In genomic region chr17:75785016-75785769, GRCh38 we compare ENCODE assay signal across 8 cellular contexts. TPM values are rescaled to one million over a fixed set of nuclear protein-coding genes. Genes with fewer than 3 reads are reported as not detected.
A peak's percentile ranks its signal among the peaks of the same experiment; 100 is the strongest.
DNase-seq lines count a peak whose midpoint lies in the region; ATAC-seq, FAIRE-seq and TF ChIP-seq lines count a peak whose summit lies in the region.

No MANE protein-coding gene starts in this region.

- no peaks in the 10 kb centered on the region for H4K20me1 ChIP-seq in KMS-11 (ENCODE audit: insufficient read depth)

- H3K27ac Mint-ChIP-seq in activated naive CD4-positive, alpha-beta T cell treated with anti-CD3 and anti-CD28 coated beads, Interleukin-2, amount 50 U/mL, for 72 hours = peak overlapping the region; percentile 99 to 100

- no peak for TF ChIP-seq CTCF in KMS-11 (conservative IDR thresholded peaks at IDR 0.05; ENCODE audit: low read depth, low read length)
- no peak for TF ChIP-seq CTCF in pancreas (IDR thresholded peaks at IDR 0.05)
- TF ChIP-seq CTCF in transverse colon (IDR thresholded peaks at IDR 0.05) = no peak

- intact Hi-C loops in Right ventricle myocardium superior (cut with DNase I) = no loop called here
- intact Hi-C loops in pancreas (cut with DNase I) = no loop called here
- intact Hi-C loops in transverse colon (cut with DNase I; ENCODE audit: low total_unique reads) = loop anchor here (10.0 kb wide), 2 partner anchors 70 to 940 kb away; partner anchors contain the start of genes JMJD6, METTL23 and WBP2

- H3K4me1 ChIP-seq in KMS-11 (ENCODE audit: low read depth, poor library complexity, severe bottlenecking) (peaks cover 36% of the 10 kb centered on the region), pancreas (peaks cover 16 to 42% (median 34%) of the 10 kb centered on the region in 3 donors), transverse colon (peaks cover 25 to 49% (median 30%) of the 10 kb centered on the region in 4 donors)

- H3K9ac ChIP-seq in KMS-11 = peak overlapping the region; percentile 96

- no peak overlapping the region for H3K4me3 ChIP-seq in KMS-11 (IDR thresholded peaks at IDR 0.05; ENCODE audit: insufficient read depth, low read depth, low read length)
- peak overlapping the region; percentile 47 to 62 (median 55) for H3K4me3 ChIP-seq in pancreas
- H3K4me3 ChIP-seq in transverse colon = peak overlapping the region; percentile 67 to 84 (median 74)

- ATAC-seq in GM21576 (IDR thresholded peaks at IDR 0.05; ENCODE audit: unreplicated experiment) (peak; percentile 38), Right ventricle myocardium superior (ENCODE audit: poor library complexity) (peak; percentile 93), pancreas (peak; percentile 76 to 85 (median 80))
- peak; percentile 74 to 82 for ATAC-seq in activated naive CD4-positive, alpha-beta T cell treated with anti-CD3 and anti-CD28 coated beads, Interleukin-2, amount 50 U/mL, for 72 hours

- FAIRE-seq in pancreas (lab: Jason Lieb, UNC) = no peak

- 5 to 6% methylated on average over 39 to 42 of the region's 42 CpGs for WGBS in pancreas, 2 donors
- WGBS in transverse colon (ENCODE audit: low coverage in 1 of 2), 2 donors = 24 to 68% methylated on average over 9 to 37 of the region's 42 CpGs

- H3K9me3 ChIP-seq in pancreas (no peaks in the 10 kb centered on the region), transverse colon (no peaks in the 10 kb centered on the region)

- peaks cover 16% of the 10 kb centered on the region in 2 donors for H3K36me3 Mint-ChIP-seq in activated naive CD4-positive, alpha-beta T cell treated with anti-CD3 and anti-CD28 coated beads, Interleukin-2, amount 50 U/mL, for 72 hours

- H3K9me3 Mint-ChIP-seq in activated naive CD4-positive, alpha-beta T cell treated with anti-CD3 and anti-CD28 coated beads, Interleukin-2, amount 50 U/mL, for 72 hours = no peaks in the 10 kb centered on the region

- peak overlapping the region; percentile 82 for H2AFZ ChIP-seq in KMS-11 (ENCODE audit: low read depth)

- H3K4me2 ChIP-seq in KMS-11 = peak overlapping the region; percentile 77

- no peaks in the 10 kb centered on the region for H3K36me3 ChIP-seq in KMS-11 (ENCODE audit: insufficient read depth)
- H3K36me3 ChIP-seq in pancreas = no peaks in the 10 kb centered on the region
- H3K36me3 ChIP-seq in transverse colon = no peaks in the 10 kb centered on the region

- TF ChIP-seq POLR2A in transverse colon (IDR thresholded peaks at IDR 0.05) = peak; percentile 63

- H3K27ac ChIP-seq in KMS-11 (peak overlapping the region; percentile 98), pancreas (peak overlapping the region; percentile 98 to 100 (median 100)), transverse colon (peak overlapping the region; percentile 95 to 100 (median 98))

- in situ Hi-C loops in transverse colon (cut with MboI; ENCODE audit: low pct_ligation_motif_present in 1 of 4, low pct_unique_long_range_greater_than_20kb in 1 of 4, low sequenced_read_pairs in 3 of 4) = no loop called here

- no peaks in the 10 kb centered on the region for H3K27me3 ChIP-seq in KMS-11 (ENCODE audit: insufficient read depth, low read depth)
- H3K27me3 ChIP-seq in pancreas = no peaks in the 10 kb centered on the region
- no peaks in the 10 kb centered on the region for H3K27me3 ChIP-seq in transverse colon

- DNase-seq in DMS79 treated with DMSO at 0.1 percent for 48 hours (lab: John Stamatoyannopoulos, UW) (peak; percentile 85), RPMI8226 (peak; percentile 91), Right ventricle myocardium superior (peak; percentile 93), pancreas (peak; percentile 89 to 98 (median 94)), transverse colon (peak; percentile 92)
- peak in 1 of 2 donors; percentile 85 for DNase-seq in activated naive CD4-positive, alpha-beta T cell treated with anti-CD3 and anti-CD28 coated beads, Interleukin-2, amount 50 U/mL, for 72 hours (ENCODE audit: low spot score in 2 of 2)

- peak; percentile 99 for TF ChIP-seq EP300 in transverse colon (IDR thresholded peaks at IDR 0.05; ENCODE audit: low read depth)

- H3K79me2 ChIP-seq in KMS-11 (ENCODE audit: insufficient read depth, low read depth) = peaks cover 33% of the 10 kb centered on the region

RNA-seq across cellular contexts. Expression of gene UNK, which starts 0.6 kb away (rescaled TPM):
- total RNA-seq in activated naive CD4-positive, alpha-beta T cell treated with anti-CD3 and anti-CD28 coated beads, Interleukin-2, amount 50 U/mL, for 72 hours = 10 to 100 TPM; 15.3 to 29.3 TPM
- total RNA-seq in Right ventricle myocardium superior (14.3 TPM), pancreas (10 to 100 TPM; 12.8 to 18.0 (median 14.0) TPM), transverse colon (10 to 100 TPM; 24.0 to 99.1 (median 63.1) TPM)
- 10 to 100 TPM; 28.7 to 28.9 TPM for polyA plus RNA-seq in pancreas

RNA-seq across cellular contexts. Expression of gene GALK1, which starts 20.2 kb away (rescaled TPM):
- 10 to 100 TPM; 54.7 to 74.8 TPM for total RNA-seq in activated naive CD4-positive, alpha-beta T cell treated with anti-CD3 and anti-CD28 coated beads, Interleukin-2, amount 50 U/mL, for 72 hours
- total RNA-seq in Right ventricle myocardium superior = 23.3 TPM
- total RNA-seq in pancreas = 10 to 100 TPM; 18.0 to 23.2 (median 19.6) TPM
- polyA plus RNA-seq in pancreas = 10 to 100 TPM; 25.5 to 29.8 TPM
- total RNA-seq in transverse colon = 100 to 1,000 TPM in 1 of 4 donors, 10 to 100 TPM in 1, 1 to 10 TPM in 2; 9.3 to 116 (median 30.9) TPM

RNA-seq across cellular contexts. Expression of gene UNC13D, which starts 59.0 kb away (rescaled TPM):
- 100 to 1,000 TPM; 128 to 143 TPM for total RNA-seq in activated naive CD4-positive, alpha-beta T cell treated with anti-CD3 and anti-CD28 coated beads, Interleukin-2, amount 50 U/mL, for 72 hours
- total RNA-seq in Right ventricle myocardium superior (10.6 TPM), pancreas (10 to 100 TPM in 3 of 6 donors, 1 to 10 TPM in 3; 4.7 to 23.6 (median 10.0) TPM), transverse colon (10 to 100 TPM in 3 of 4 donors, 1 to 10 TPM in 1; 3.0 to 48.3 (median 16.2) TPM)
- polyA plus RNA-seq in pancreas = 10 to 100 TPM; 17.9 to 29.0 TPM

Comparison
In these comparisons a context has a peak if more than half of its experiments do, and no peak if none do; other contexts are left out.
1. ATAC-seq: peak in every context shown above with its lines; median percentile 93 in Right ventricle myocardium superior; 80 in pancreas; 78 in activated naive CD4-positive, alpha-beta T cell treated with anti-CD3 and anti-CD28 coated beads, Interleukin-2, amount 50 U/mL, for 72 hours; 38 in GM21576.